1 cellular context compared by ENCODE assay signal in the genomic region with DNA sequence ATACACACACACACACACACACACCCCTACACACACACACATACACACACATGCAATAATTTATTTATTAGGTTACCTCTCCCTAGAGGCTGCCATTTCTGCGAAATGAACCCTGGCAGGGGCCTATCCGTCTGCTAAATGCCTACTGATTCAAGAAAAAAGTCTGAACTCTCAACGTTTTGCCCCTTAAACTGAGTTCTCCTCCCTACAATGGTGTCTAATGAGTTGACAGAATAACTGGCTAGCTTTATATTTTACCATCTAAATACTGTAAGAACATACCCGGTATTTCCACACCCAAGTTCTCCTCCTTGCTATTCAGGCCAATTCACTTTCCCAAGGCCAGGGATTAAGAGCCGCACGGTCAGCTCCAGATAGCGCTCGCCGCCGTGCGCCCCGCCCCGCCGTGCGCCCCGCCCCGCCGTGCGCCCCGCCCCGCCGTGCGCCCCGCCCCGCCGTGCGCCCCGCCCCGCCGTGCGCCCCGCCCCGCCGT.
TF ChIP-seq lines count a peak whose summit lies in the region.

No MANE protein-coding gene starts in this region.

TF ChIP-seq in HEK293, 187 proteins besides CTCF, POLR2A, EP300 and RAD21 (continued from another document):
- TF ChIP-seq ZIC2 (tag by site-specific recombination; IDR thresholded peaks at IDR 0.05) (no peak), ZNF76 (tag by site-specific recombination; IDR thresholded peaks at IDR 0.05; ENCODE audit: borderline replicate concordance, low read depth) (no peak), ZNF433 (tag by site-specific recombination; IDR thresholded peaks at IDR 0.05; ENCODE audit: low read depth) (no peak), ZNF202 (tag by site-specific recombination; IDR thresholded peaks at IDR 0.05; ENCODE audit: borderline replicate concordance) (no peak), ZNF239 (tag by site-specific recombination; IDR thresholded peaks at IDR 0.05) (no peak), SP7 (tag by site-specific recombination; IDR thresholded peaks at IDR 0.05) (no peak), IKZF3 (tag by site-specific recombination; IDR thresholded peaks at IDR 0.05) (no peak), ZNF157 (tag by site-specific recombination; IDR thresholded peaks at IDR 0.05) (no peak), KLF16 (tag by site-specific recombination; IDR thresholded peaks at IDR 0.05) (no peak), ZNF501 (tag by site-specific recombination; IDR thresholded peaks at IDR 0.05) (no peak), ZNF555 (tag by site-specific recombination; conservative IDR thresholded peaks at IDR 0.05) (no peak), SCRT2 (tag by site-specific recombination; IDR thresholded peaks at IDR 0.05) (no peak), ZNF175 (tag by site-specific recombination; IDR thresholded peaks at IDR 0.05) (no peak), ZNF629 (tag by site-specific recombination; IDR thresholded peaks at IDR 0.05) (no peak), HOXD13 (CRISPR knock-in tag; IDR thresholded peaks at IDR 0.05; ENCODE audit: borderline replicate concordance) (no peak)
- TF ChIP-seq, protein P1, sequence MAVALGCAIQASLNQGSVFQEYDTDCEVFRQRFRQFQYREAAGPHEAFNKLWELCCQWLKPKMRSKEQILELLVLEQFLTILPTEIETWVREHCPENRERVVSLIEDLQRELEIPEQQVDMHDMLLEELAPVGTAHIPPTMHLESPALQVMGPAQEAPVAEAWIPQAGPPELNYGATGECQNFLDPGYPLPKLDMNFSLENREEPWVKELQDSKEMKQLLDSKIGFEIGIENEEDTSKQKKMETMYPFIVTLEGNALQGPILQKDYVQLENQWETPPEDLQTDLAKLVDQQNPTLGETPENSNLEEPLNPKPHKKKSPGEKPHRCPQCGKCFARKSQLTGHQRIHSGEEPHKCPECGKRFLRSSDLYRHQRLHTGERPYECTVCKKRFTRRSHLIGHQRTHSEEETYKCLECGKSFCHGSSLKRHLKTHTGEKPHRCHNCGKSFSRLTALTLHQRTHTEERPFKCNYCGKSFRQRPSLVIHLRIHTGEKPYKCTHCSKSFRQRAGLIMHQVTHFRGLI (tag by site-specific recombination; IDR thresholded peaks at IDR 0.05), result no peak
- TF ChIP-seq, protein P2, sequence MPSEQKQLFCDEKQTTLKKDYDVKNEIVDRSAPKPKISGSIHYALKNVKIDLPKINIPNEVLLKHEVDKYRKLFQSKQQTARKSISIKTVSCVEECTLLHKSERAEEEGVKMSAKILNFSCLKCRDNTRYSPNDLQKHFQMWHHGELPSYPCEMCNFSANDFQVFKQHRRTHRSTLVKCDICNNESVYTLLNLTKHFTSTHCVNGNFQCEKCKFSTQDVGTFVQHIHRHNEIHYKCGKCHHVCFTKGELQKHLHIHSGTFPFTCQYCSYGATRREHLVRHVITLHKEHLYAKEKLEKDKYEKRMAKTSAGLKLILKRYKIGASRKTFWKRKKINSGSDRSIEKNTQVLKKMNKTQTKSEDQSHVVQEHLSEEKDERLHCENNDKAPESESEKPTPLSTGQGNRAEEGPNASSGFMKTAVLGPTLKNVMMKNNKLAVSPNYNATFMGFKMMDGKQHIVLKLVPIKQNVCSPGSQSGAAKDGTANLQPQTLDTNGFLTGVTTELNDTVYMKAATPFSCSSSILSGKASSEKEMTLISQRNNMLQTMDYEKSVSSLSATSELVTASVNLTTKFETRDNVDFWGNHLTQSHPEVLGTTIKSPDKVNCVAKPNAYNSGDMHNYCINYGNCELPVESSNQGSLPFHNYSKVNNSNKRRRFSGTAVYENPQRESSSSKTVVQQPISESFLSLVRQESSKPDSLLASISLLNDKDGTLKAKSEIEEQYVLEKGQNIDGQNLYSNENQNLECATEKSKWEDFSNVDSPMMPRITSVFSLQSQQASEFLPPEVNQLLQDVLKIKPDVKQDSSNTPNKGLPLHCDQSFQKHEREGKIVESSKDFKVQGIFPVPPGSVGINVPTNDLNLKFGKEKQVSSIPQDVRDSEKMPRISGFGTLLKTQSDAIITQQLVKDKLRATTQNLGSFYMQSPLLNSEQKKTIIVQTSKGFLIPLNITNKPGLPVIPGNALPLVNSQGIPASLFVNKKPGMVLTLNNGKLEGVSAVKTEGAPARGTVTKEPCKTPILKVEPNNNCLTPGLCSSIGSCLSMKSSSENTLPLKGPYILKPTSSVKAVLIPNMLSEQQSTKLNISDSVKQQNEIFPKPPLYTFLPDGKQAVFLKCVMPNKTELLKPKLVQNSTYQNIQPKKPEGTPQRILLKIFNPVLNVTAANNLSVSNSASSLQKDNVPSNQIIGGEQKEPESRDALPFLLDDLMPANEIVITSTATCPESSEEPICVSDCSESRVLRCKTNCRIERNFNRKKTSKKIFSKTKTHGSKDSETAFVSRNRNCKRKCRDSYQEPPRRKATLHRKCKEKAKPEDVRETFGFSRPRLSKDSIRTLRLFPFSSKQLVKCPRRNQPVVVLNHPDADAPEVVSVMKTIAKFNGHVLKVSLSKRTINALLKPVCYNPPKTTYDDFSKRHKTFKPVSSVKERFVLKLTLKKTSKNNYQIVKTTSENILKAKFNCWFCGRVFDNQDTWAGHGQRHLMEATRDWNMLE (tag by site-specific recombination; conservative IDR thresholded peaks at IDR 0.05; ENCODE audit: low read depth), result no peak
- TF ChIP-seq, protein P3, sequence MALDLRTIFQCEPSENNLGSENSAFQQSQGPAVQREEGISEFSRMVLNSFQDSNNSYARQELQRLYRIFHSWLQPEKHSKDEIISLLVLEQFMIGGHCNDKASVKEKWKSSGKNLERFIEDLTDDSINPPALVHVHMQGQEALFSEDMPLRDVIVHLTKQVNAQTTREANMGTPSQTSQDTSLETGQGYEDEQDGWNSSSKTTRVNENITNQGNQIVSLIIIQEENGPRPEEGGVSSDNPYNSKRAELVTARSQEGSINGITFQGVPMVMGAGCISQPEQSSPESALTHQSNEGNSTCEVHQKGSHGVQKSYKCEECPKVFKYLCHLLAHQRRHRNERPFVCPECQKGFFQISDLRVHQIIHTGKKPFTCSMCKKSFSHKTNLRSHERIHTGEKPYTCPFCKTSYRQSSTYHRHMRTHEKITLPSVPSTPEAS (tag by site-specific recombination; IDR thresholded peaks at IDR 0.05), result peak; percentile 89
- TF ChIP-seq, protein P4, sequence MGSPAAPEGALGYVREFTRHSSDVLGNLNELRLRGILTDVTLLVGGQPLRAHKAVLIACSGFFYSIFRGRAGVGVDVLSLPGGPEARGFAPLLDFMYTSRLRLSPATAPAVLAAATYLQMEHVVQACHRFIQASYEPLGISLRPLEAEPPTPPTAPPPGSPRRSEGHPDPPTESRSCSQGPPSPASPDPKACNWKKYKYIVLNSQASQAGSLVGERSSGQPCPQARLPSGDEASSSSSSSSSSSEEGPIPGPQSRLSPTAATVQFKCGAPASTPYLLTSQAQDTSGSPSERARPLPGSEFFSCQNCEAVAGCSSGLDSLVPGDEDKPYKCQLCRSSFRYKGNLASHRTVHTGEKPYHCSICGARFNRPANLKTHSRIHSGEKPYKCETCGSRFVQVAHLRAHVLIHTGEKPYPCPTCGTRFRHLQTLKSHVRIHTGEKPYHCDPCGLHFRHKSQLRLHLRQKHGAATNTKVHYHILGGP (tag by site-specific recombination; IDR thresholded peaks at IDR 0.05), result no peak
- TF ChIP-seq, protein P5, sequence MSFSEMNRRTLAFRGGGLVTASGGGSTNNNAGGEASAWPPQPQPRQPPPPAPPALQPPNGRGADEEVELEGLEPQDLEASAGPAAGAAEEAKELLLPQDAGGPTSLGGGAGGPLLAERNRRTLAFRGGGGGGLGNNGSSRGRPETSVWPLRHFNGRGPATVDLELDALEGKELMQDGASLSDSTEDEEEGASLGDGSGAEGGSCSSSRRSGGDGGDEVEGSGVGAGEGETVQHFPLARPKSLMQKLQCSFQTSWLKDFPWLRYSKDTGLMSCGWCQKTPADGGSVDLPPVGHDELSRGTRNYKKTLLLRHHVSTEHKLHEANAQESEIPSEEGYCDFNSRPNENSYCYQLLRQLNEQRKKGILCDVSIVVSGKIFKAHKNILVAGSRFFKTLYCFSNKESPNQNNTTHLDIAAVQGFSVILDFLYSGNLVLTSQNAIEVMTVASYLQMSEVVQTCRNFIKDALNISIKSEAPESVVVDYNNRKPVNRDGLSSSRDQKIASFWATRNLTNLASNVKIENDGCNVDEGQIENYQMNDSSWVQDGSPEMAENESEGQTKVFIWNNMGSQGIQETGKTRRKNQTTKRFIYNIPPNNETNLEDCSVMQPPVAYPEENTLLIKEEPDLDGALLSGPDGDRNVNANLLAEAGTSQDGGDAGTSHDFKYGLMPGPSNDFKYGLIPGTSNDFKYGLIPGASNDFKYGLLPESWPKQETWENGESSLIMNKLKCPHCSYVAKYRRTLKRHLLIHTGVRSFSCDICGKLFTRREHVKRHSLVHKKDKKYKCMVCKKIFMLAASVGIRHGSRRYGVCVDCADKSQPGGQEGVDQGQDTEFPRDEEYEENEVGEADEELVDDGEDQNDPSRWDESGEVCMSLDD (tag by site-specific recombination; IDR thresholded peaks at IDR 0.05), result no peak
- TF ChIP-seq, protein P6, sequence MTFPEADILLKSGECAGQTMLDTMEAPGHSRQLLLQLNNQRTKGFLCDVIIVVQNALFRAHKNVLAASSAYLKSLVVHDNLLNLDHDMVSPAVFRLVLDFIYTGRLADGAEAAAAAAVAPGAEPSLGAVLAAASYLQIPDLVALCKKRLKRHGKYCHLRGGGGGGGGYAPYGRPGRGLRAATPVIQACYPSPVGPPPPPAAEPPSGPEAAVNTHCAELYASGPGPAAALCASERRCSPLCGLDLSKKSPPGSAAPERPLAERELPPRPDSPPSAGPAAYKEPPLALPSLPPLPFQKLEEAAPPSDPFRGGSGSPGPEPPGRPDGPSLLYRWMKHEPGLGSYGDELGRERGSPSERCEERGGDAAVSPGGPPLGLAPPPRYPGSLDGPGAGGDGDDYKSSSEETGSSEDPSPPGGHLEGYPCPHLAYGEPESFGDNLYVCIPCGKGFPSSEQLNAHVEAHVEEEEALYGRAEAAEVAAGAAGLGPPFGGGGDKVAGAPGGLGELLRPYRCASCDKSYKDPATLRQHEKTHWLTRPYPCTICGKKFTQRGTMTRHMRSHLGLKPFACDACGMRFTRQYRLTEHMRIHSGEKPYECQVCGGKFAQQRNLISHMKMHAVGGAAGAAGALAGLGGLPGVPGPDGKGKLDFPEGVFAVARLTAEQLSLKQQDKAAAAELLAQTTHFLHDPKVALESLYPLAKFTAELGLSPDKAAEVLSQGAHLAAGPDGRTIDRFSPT (tag by site-specific recombination; IDR thresholded peaks at IDR 0.05), result no peak
- TF ChIP-seq, protein P7, sequence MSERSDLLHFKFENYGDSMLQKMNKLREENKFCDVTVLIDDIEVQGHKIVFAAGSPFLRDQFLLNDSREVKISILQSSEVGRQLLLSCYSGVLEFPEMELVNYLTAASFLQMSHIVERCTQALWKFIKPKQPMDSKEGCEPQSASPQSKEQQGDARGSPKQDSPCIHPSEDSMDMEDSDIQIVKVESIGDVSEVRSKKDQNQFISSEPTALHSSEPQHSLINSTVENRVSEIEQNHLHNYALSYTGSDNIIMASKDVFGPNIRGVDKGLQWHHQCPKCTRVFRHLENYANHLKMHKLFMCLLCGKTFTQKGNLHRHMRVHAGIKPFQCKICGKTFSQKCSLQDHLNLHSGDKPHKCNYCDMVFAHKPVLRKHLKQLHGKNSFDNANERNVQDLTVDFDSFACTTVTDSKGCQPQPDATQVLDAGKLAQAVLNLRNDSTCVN (tag by site-specific recombination; optimal IDR thresholded peaks at IDR 0.05), result peak; percentile 3
- TF ChIP-seq, protein P8, sequence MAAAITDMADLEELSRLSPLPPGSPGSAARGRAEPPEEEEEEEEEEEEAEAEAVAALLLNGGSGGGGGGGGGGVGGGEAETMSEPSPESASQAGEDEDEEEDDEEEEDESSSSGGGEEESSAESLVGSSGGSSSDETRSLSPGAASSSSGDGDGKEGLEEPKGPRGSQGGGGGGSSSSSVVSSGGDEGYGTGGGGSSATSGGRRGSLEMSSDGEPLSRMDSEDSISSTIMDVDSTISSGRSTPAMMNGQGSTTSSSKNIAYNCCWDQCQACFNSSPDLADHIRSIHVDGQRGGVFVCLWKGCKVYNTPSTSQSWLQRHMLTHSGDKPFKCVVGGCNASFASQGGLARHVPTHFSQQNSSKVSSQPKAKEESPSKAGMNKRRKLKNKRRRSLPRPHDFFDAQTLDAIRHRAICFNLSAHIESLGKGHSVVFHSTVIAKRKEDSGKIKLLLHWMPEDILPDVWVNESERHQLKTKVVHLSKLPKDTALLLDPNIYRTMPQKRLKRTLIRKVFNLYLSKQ (tag by site-specific recombination; IDR thresholded peaks at IDR 0.05; ENCODE audit: borderline replicate concordance), result no peak
